8 cellular contexts compared by ENCODE assay signal in genomic region chr4:98261291-98262271, GRCh38. TPM values are rescaled to one million over a fixed set of nuclear protein-coding genes. Genes with fewer than 3 reads are reported as not detected.
DNase-seq lines count a peak whose midpoint lies in the region; ATAC-seq and TF ChIP-seq lines count a peak whose summit lies in the region.

RAP1GDS1 (plus strand) TSS chr4:98261384; CDS start chr4:98261566, 182 bp downstream.

- intact Hi-C loops in T-helper 1 cell treated with Interleukin-12 subunit alpha and Interleukin-12 subunit beta and Interleukin-4 antibody, amounts not matched to agents 30 ng/mL and 1 ng/mL, for 36 hours (cut with micrococcal nuclease): loop anchor here (1.0 to 5.0 kb wide), 13 partner anchors 341 to 1686 kb away; partner anchors contain the start of genes ADH5, DAPP1, DNAJB14 and METAP1
- intact Hi-C loops in sigmoid colon (cut with DNase I): loop anchor here (2.0 to 5.0 kb wide), 4 partner anchors 119 to 1691 kb away; partner anchors contain the start of genes EIF4E, H2AZ1, METAP1 and STPG2

- peak within 1 kb of the TSS; percentile 98 for H3K4me3 Mint-ChIP-seq in GM23338

- DNase-seq in GM23338 (ENCODE audit: low spot score) (peak; percentile 28), LNCaP clone FGC (ENCODE audit: low read depth) (no peak), brain pericyte (ENCODE audit: low read depth, low spot score) (peak; percentile 25), sigmoid colon (peak; percentile 78), NCI-H187 treated with DMSO at 0.1 percent for 48 hours (lab: John Stamatoyannopoulos, UW) (no peak)

- H3K9me3 Mint-ChIP-seq in GM23338: no peaks in the 10 kb centered on the region

- 0% methylated on average over 103 of the region's 103 CpGs for WGBS in sigmoid colon, 2 donors

- H3K79me2 ChIP-seq in GM23338 (replicated peaks; ENCODE audit: insufficient read depth): peaks cover 49% of the 10 kb centered on the region

- H3K9me2 ChIP-seq in GM23338 (ENCODE audit: insufficient read depth): no peaks in the 10 kb centered on the region

- H3K9me3 ChIP-seq in ES-I3 (ENCODE audit: control insufficient read depth, insufficient read depth, low read length) (no peaks in the 10 kb centered on the region), sigmoid colon (no peaks in the 10 kb centered on the region)

- TF ChIP-seq EP300 in sigmoid colon (IDR thresholded peaks at IDR 0.05): no peak

- no peaks in the 10 kb centered on the region for H3F3A ChIP-seq in GM23338 (replicated peaks; ENCODE audit: low read depth)

- H3K4me2 ChIP-seq in GM23338: peak within 1 kb of the TSS; percentile 97

- TF ChIP-seq POLR2A in sigmoid colon (IDR thresholded peaks at IDR 0.05): peak in 1 of 2 donors; percentile 64

- no peaks in the 10 kb centered on the region; the same call in 1 of the 3 replicates for H3K36me3 Mint-ChIP-seq in GM23338 (ENCODE audit: low read depth)

- H3K27me3 Mint-ChIP-seq in GM23338 (ENCODE audit: insufficient read depth, low read depth, poor library complexity): peaks cover 3% of the 10 kb centered on the region

- H3K4me3 ChIP-seq in GM23338: peak within 1 kb of the TSS; percentile 93
- peak within 1 kb of the TSS; percentile 66 for H3K4me3 ChIP-seq in LNCaP clone FGC (ENCODE audit: low read depth, low read length)
- H3K4me3 ChIP-seq in iPS-11a (ENCODE audit: low read depth, low read length): peak within 1 kb of the TSS; percentile 80
- peak within 1 kb of the TSS; percentile 68 to 97 (median 85) for H3K4me3 ChIP-seq in sigmoid colon

- peaks cover 6% of the 10 kb centered on the region; the same call in 1 of the 2 replicates for H3K4me1 ChIP-seq in ES-I3 (ENCODE audit: insufficient read depth, low read length)
- H3K4me1 ChIP-seq in GM23338 (ENCODE audit: insufficient read depth): peaks cover 20% of the 10 kb centered on the region
- peaks cover 0 to 36% (median 25%) of the 10 kb centered on the region in 4 donors for H3K4me1 ChIP-seq in sigmoid colon

- H3K27ac ChIP-seq in GM23338 (ENCODE audit: low read depth) (peak within 1 kb of the TSS; percentile 97), sigmoid colon (peak within 1 kb of the TSS; percentile 97 to 98 (median 98))

- H3K27ac Mint-ChIP-seq in GM23338: peak within 1 kb of the TSS; percentile 98

- H3K9ac ChIP-seq in ES-I3 (ENCODE audit: low read depth, low read length): peak within 1 kb of the TSS; percentile 94

- peak; percentile 16 for ATAC-seq in GM23338

- H3K4me1 Mint-ChIP-seq in GM23338: peaks cover 27% of the 10 kb centered on the region

- TF ChIP-seq CTCF in GM23338 (conservative IDR thresholded peaks at IDR 0.05; ENCODE audit: low read depth in 2 of 2): no peak
- TF ChIP-seq CTCF in LNCaP clone FGC (IDR thresholded peaks at IDR 0.05; ENCODE audit: control insufficient read depth, extremely low read depth, insufficient read depth): no peak
- no peak for TF ChIP-seq CTCF in sigmoid colon (IDR thresholded peaks at IDR 0.05)

- H3K27me3 ChIP-seq in GM23338 (ENCODE audit: insufficient read depth) (no peaks in the 10 kb centered on the region; the same call in none of the 2 replicates), sigmoid colon (no peaks in the 10 kb centered on the region)

- H2AFZ ChIP-seq in GM23338: peak within 1 kb of the TSS; percentile 93

- H3K36me3 ChIP-seq in ES-I3 (ENCODE audit: insufficient read depth, low read length) (no peaks in the 10 kb centered on the region), GM23338 (ENCODE audit: insufficient read depth) (no peaks in the 10 kb centered on the region), sigmoid colon (no peaks in the 10 kb centered on the region)

- 0 out of 2 replicates have a peak, but pooled peaks cover 4% of the 10 kb centered on the region for H4K20me1 ChIP-seq in GM23338 (replicated peaks; ENCODE audit: insufficient read depth)

TF ChIP-seq in GM23338, 12 proteins besides CTCF, POLR2A, EP300 and RAD21:
- TF ChIP-seq EZH2phosphoT487 (IDR thresholded peaks at IDR 0.05; ENCODE audit: unreplicated experiment) (no peak), ZNF331 (CRISPR knock-in tag; IDR thresholded peaks at IDR 0.05; ENCODE audit: low read depth) (no peak), JUNB (IDR thresholded peaks at IDR 0.05; ENCODE audit: unreplicated experiment) (no peak), REST (IDR thresholded peaks at IDR 0.05; ENCODE audit: unreplicated experiment) (no peak), ZNF114 (CRISPR knock-in tag; IDR thresholded peaks at IDR 0.05) (no peak), STAT1 (IDR thresholded peaks at IDR 0.05; ENCODE audit: unreplicated experiment) (no peak), CREB1 (CRISPR knock-in tag; IDR thresholded peaks at IDR 0.05; ENCODE audit: low read depth) (peak; percentile 40; the same call in 1 of the 2 replicates)

RNA-seq across cellular contexts. Expression of gene RAP1GDS1, which starts in this region (rescaled TPM):
- total RNA-seq in GM23338 (2014; rRNA removed; shearing (Covaris generic)): 26.8 and 32.4 TPM in 2 replicates
- polyA plus RNA-seq in GM23338 (2016; fragmentation: Nextera tagmentation; extraction: Ambion mirVana): 22.7 and 23.7 TPM in 2 replicates
- 48.5 and 53.0 TPM in 2 replicates for total RNA-seq in T-helper 1 cell treated with Interleukin-12 subunit alpha and Interleukin-12 subunit beta and Interleukin-4 antibody, amounts not matched to agents 30 ng/mL and 1 ng/mL, for 36 hours
- total RNA-seq in sigmoid colon: 10 to 100 TPM; 31.8 to 34.9 (median 32.8) TPM
- polyA plus RNA-seq in sigmoid colon: 10 to 100 TPM; 10.2 to 24.2 (median 18.5) TPM

Comparison
In these comparisons a context has a peak if more than half of its experiments do, and no peak if none do; other contexts are left out.
1. DNase-seq: peak in GM23338 (single experiment), brain pericyte (single experiment) and sigmoid colon (single experiment); none in LNCaP clone FGC (single experiment) and NCI-H187 treated with DMSO at 0.1 percent for 48 hours (single experiment).
2. Peak in every context shown above with its lines, with median percentiles within 50 percentile points of each other: H3K4me3 ChIP-seq.